Comparison of ENCODE assay signal across 18 cellular contexts in the genomic region with DNA sequence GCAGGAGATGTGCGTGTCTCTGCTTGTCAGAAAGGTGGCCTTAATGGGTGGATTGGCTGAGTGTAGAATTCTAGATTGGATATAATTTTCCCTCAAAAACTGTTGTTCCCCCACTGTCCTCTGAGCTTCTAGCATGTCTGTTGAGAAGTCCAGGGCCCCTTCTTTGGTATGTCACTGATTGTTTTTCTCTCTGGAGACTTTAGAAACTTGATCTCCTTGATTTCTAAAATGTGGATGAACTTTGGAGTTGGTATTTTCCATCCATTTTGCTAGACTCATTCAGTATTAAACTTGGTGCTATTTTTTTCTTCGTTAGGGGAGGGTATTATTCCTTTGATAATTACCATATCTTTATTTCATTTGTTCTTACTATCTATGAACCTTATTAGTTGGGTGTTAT.
A peak's percentile ranks its signal among the peaks of the same experiment; 100 is the strongest.
DNase-seq lines count a peak whose midpoint lies in the region; ATAC-seq and TF ChIP-seq lines count a peak whose summit lies in the region.
"Had no signal": no experiment of that assay in that cellular context is flagged by ENCODE, and none has a peak within 500 bp of the region (broad histone marks: within the 10 kb centered on the region; RNA-seq: fewer than 3 reads in every experiment).

No MANE protein-coding gene starts in this region.

- H3K9me3 Mint-ChIP-seq in T-helper 2 cell treated with Interferon-gamma antibody and Interleukin-4, amounts not matched to agents 5 μg/mL and 100 μg/mL, for 36 hours: no peaks in the 10 kb centered on the region
- H3K9me3 Mint-ChIP-seq in activated T-helper 17 cell treated with anti-CD3 and anti-CD28 coated beads, Interleukin-2, amount 50 U/mL, for 72 hours: no peaks in the 10 kb centered on the region
- no peaks in the 10 kb centered on the region for H3K9me3 Mint-ChIP-seq in natural killer cell

- H3K4me1 Mint-ChIP-seq in T-helper 2 cell treated with Interferon-gamma antibody and Interleukin-4, amounts not matched to agents 5 μg/mL and 100 μg/mL, for 36 hours (ENCODE audit: low read depth): peaks cover 28% of the 10 kb centered on the region
- peaks cover 56% of the 10 kb centered on the region for H3K4me1 Mint-ChIP-seq in activated T-helper 17 cell treated with anti-CD3 and anti-CD28 coated beads, Interleukin-2, amount 50 U/mL, for 72 hours
- peaks cover 94 to 97% of the 10 kb centered on the region in 2 donors for H3K4me1 Mint-ChIP-seq in natural killer cell

- peak; percentile 6 for TF ChIP-seq CTCF in GM12873 (IDR thresholded peaks at IDR 0.05; ENCODE audit: insufficient read depth, low read depth, low read length, missing control alignments)
- no peak for TF ChIP-seq CTCF in natural killer cell (IDR thresholded peaks at IDR 0.05)

- H3K36me3 Mint-ChIP-seq in T-helper 2 cell treated with Interferon-gamma antibody and Interleukin-4, amounts not matched to agents 5 μg/mL and 100 μg/mL, for 36 hours (ENCODE audit: low read depth): peaks cover 5% of the 10 kb centered on the region
- no peaks in the 10 kb centered on the region for H3K36me3 Mint-ChIP-seq in activated T-helper 17 cell treated with anti-CD3 and anti-CD28 coated beads, Interleukin-2, amount 50 U/mL, for 72 hours (ENCODE audit: low read depth)
- no peaks in the 10 kb centered on the region for H3K36me3 Mint-ChIP-seq in natural killer cell

- no peak for DNase-seq in T-helper 2 cell treated with Interferon-gamma antibody and Interleukin-4, amounts not matched to agents 5 μg/mL and 100 μg/mL, for 36 hours (ENCODE audit: low spot score)
- DNase-seq in T-helper 2 cell (no peak), natural killer cell (no peak), NCI-H2107 treated with DMSO at 0.1 percent for 48 hours (lab: John Stamatoyannopoulos, UW; ENCODE audit: unreplicated experiment) (no peak)
- DNase-seq: activated gamma-delta T cell; DMS79 treated with DMSO at 0.1 percent for 48 hours; HCEC 1CT; hypothalamus; KBM-7; kidney glomerular epithelial cell; NCI-H1092 treated with DMSO at 0.1 percent for 48 hours; NCI-H524 treated with DMSO at 0.1 percent for 48 hours; Right ventricle myocardium superior; stimulated activated CD4-positive, alpha-beta T cell treated with anti-CD3 and anti-CD28 coated beads, Interleukin-12 subunit alpha, Interleukin-12 subunit beta, amount 100 ng/mL, for 4 hours had no signal

- H3K4me3 Mint-ChIP-seq in T-helper 2 cell treated with Interferon-gamma antibody and Interleukin-4, amounts not matched to agents 5 μg/mL and 100 μg/mL, for 36 hours: peak overlapping the region; percentile 19
- peak overlapping the region; percentile 33 for H3K4me3 Mint-ChIP-seq in activated T-helper 17 cell treated with anti-CD3 and anti-CD28 coated beads, Interleukin-2, amount 50 U/mL, for 72 hours
- H3K4me3 Mint-ChIP-seq in natural killer cell: peak overlapping the region; percentile 38

- H3K27ac Mint-ChIP-seq in T-helper 2 cell treated with Interferon-gamma antibody and Interleukin-4, amounts not matched to agents 5 μg/mL and 100 μg/mL, for 36 hours: peak overlapping the region; percentile 33
- H3K27ac Mint-ChIP-seq in activated T-helper 17 cell treated with anti-CD3 and anti-CD28 coated beads, Interleukin-2, amount 50 U/mL, for 72 hours: peak overlapping the region; percentile 46
- H3K27ac Mint-ChIP-seq in natural killer cell: peak overlapping the region; percentile 56 to 84

- no peak for ATAC-seq in activated T-helper 17 cell treated with anti-CD3 and anti-CD28 coated beads, Interleukin-2, amount 50 U/mL, for 72 hours (replicated peaks)
- ATAC-seq in natural killer cell (no peak), HG02973 (IDR thresholded peaks at IDR 0.05; ENCODE audit: unreplicated experiment) (no peak), GM18517 (IDR thresholded peaks at IDR 0.05; ENCODE audit: unreplicated experiment) (no peak)

- H3K27me3 Mint-ChIP-seq in T-helper 2 cell treated with Interferon-gamma antibody and Interleukin-4, amounts not matched to agents 5 μg/mL and 100 μg/mL, for 36 hours (ENCODE audit: low read depth): no peaks in the 10 kb centered on the region
- no peaks in the 10 kb centered on the region for H3K27me3 Mint-ChIP-seq in activated T-helper 17 cell treated with anti-CD3 and anti-CD28 coated beads, Interleukin-2, amount 50 U/mL, for 72 hours
- H3K27me3 Mint-ChIP-seq in natural killer cell (ENCODE audit: low read depth in 2 of 2): no peaks in the 10 kb centered on the region

- intact Hi-C loops in natural killer cell (cut with micrococcal nuclease): no loop called here
